9 cellular contexts compared by ENCODE assay signal in genomic region chr13:110396913-110397379, GRCh38.
A peak's percentile ranks its signal among the peaks of the same experiment; 100 is the strongest.
DNase-seq lines count a peak whose midpoint lies in the region; ATAC-seq, FAIRE-seq and TF ChIP-seq lines count a peak whose summit lies in the region.
"Had no signal": no experiment of that assay in that cellular context is flagged by ENCODE, and none has a peak within 500 bp of the region (broad histone marks: within the 10 kb centered on the region; RNA-seq: fewer than 3 reads in every experiment).

No MANE protein-coding gene starts in this region.

- dilution Hi-C loops in mammary epithelial cell (cut with HindIII; ENCODE audit: low sequenced_read_pairs) = no loop called here

- ATAC-seq in GM23338 = no peak

- H3K27ac Mint-ChIP-seq in GM23338 = no peak overlapping the region

- DNase-seq in H4 (ENCODE audit: low spot score) (peak; percentile 95), mammary epithelial cell (peak; percentile 97), stomach (peak; percentile 62), Kasumi-1 (lab: John Stamatoyannopoulos, UW) (no peak), GM23338 (ENCODE audit: low spot score) (no peak), D721Med (ENCODE audit: insufficient read length, low spot score) (no peak), SW 1271 (lab: John Stamatoyannopoulos, UW) (no peak)
- DNase-seq: NCI-H2171 treated with DMSO at 0.1 percent for 48 hours had no signal

- H3K4me1 ChIP-seq in mammary epithelial cell (ENCODE audit: insufficient read depth, low read length) (peaks cover 24% of the 10 kb centered on the region), stomach (peaks cover 0 to 54% (median 28%) of the 10 kb centered on the region in 4 donors), GM23338 (ENCODE audit: insufficient read depth) (0 out of 2 replicates have a peak, but pooled peaks cover 9% of the 10 kb centered on the region)

- peak overlapping the region; percentile 63 for H3K9ac ChIP-seq in mammary epithelial cell (ENCODE audit: insufficient read depth, low read length)

- peak; percentile 89 for TF ChIP-seq EP300 in stomach (IDR thresholded peaks at IDR 0.05)

- TF ChIP-seq POLR2A in stomach (IDR thresholded peaks at IDR 0.05) = no peak

- H3K27me3 ChIP-seq in mammary epithelial cell (ENCODE audit: insufficient read depth, low read length) = no peaks in the 10 kb centered on the region
- no peaks in the 10 kb centered on the region for H3K27me3 ChIP-seq in layer of hippocampus (ENCODE audit: control insufficient read depth, insufficient read depth, low read length)
- peaks cover 0 to 4% (median 0%) of the 10 kb centered on the region in 3 donors for H3K27me3 ChIP-seq in stomach
- no peaks in the 10 kb centered on the region for H3K27me3 ChIP-seq in GM23338 (ENCODE audit: insufficient read depth)

- FAIRE-seq in D721Med (lab: Jason Lieb, UNC) = no peak

- peak overlapping the region; percentile 73 for H2AFZ ChIP-seq in mammary epithelial cell (ENCODE audit: low read depth, low read length)
- H2AFZ ChIP-seq in GM23338 = no peak overlapping the region

- H3K4me3 ChIP-seq in mammary epithelial cell (replicated peaks in 1 of 3; ENCODE audit: insufficient read depth in 1 of 3, low read depth in 2 of 3, low read length in 3 of 3) = peak overlapping the region; percentile 7 to 16 (median 11)
- no peak overlapping the region for H3K4me3 ChIP-seq in stomach
- no peak overlapping the region for H3K4me3 ChIP-seq in GM23338

- BruUV-seq in mammary epithelial cell (replicated peaks; lab: Mats Ljungman, UMichigan) = no TSS peak

- H4K20me1 ChIP-seq in mammary epithelial cell (ENCODE audit: insufficient read depth, low read length) (no peaks in the 10 kb centered on the region), GM23338 (replicated peaks; ENCODE audit: insufficient read depth) (no peaks in the 10 kb centered on the region)

- H3K9me2 ChIP-seq in GM23338 (ENCODE audit: insufficient read depth) = no peaks in the 10 kb centered on the region

- H3K4me2 ChIP-seq in mammary epithelial cell (ENCODE audit: insufficient read depth, low read depth, low read length) (peak overlapping the region; percentile 76), GM23338 (no peak overlapping the region)

- peaks cover 10% of the 10 kb centered on the region for H3K4me1 Mint-ChIP-seq in GM23338

- no peaks in the 10 kb centered on the region; the same call in 2 of the 3 replicates for H3K36me3 Mint-ChIP-seq in GM23338 (ENCODE audit: low read depth)

- no peaks in the 10 kb centered on the region for H3K27me3 Mint-ChIP-seq in GM23338 (ENCODE audit: insufficient read depth, low read depth, poor library complexity)

- no peak for TF ChIP-seq CTCF in mammary epithelial cell (conservative IDR thresholded peaks at IDR 0.05 in 1 of 2, IDR thresholded peaks at IDR 0.05 in 1 of 2; ENCODE audit: extremely low read depth in 1 of 2, insufficient read depth in 1 of 2, low read depth in 1 of 2, low read length in 2 of 2)
- no peak for TF ChIP-seq CTCF in stomach (IDR thresholded peaks at IDR 0.05)
- no peak for TF ChIP-seq CTCF in GM23338 (conservative IDR thresholded peaks at IDR 0.05; ENCODE audit: low read depth in 2 of 2)
- TF ChIP-seq CTCF in D721Med (IDR thresholded peaks at IDR 0.05; ENCODE audit: insufficient read depth, missing control alignments) = no peak

- no peak overlapping the region for H3K4me3 Mint-ChIP-seq in GM23338

- WGBS in mammary epithelial cell (ENCODE audit: low coverage, missing lambda C conversion rate) = 4% methylated on average over 11 of the region's 11 CpGs
- WGBS in stomach, 5 donors = 15 to 34% (median 21%) methylated on average over 11 of the region's 11 CpGs

- H3K9me3 ChIP-seq in mammary epithelial cell (replicated peaks; ENCODE audit: insufficient read depth, low read length) = no peaks in the 10 kb centered on the region
- no peaks in the 10 kb centered on the region for H3K9me3 ChIP-seq in stomach

- intact Hi-C loops in mammary epithelial cell (cut with micrococcal nuclease) (loop anchor here (2.0 kb wide), 1 partner anchor 50 kb away; no protein-coding TSS in a partner anchor), stomach (cut with DNase I; ENCODE audit: low total_unique reads) (no loop called here)

- H3K27ac ChIP-seq in mammary epithelial cell (ENCODE audit: insufficient read depth, low read depth, low read length) (peak overlapping the region; percentile 81), layer of hippocampus (ENCODE audit: low read depth, low read length) (peak overlapping the region; percentile 33), stomach (peak overlapping the region in 4 of 5 donors; percentile 84 to 94 (median 89)), GM23338 (ENCODE audit: low read depth) (no peak overlapping the region)

- H3K9me3 Mint-ChIP-seq in GM23338 = no peaks in the 10 kb centered on the region

- no peaks in the 10 kb centered on the region for H3K36me3 ChIP-seq in mammary epithelial cell (ENCODE audit: insufficient read depth, low read length)
- H3K36me3 ChIP-seq in stomach = no peaks in the 10 kb centered on the region
- no peaks in the 10 kb centered on the region for H3K36me3 ChIP-seq in GM23338 (ENCODE audit: insufficient read depth)

- CTCF ChIA-PET in mammary epithelial cell (lab: Charles Lee; ENCODE audit: low non-redundant PET) = no interaction called here

- H3F3A ChIP-seq in GM23338 (replicated peaks; ENCODE audit: low read depth) = no peaks in the 10 kb centered on the region

- in situ Hi-C loops in mammary epithelial cell (cut with MboI; ENCODE audit: low sequenced_read_pairs in 2 of 2) = loop anchor here in 1 of 2 donors (10.0 kb wide), 1 partner anchor 52 kb away; no protein-coding TSS in a partner anchor

- H3K79me2 ChIP-seq in mammary epithelial cell (ENCODE audit: insufficient read depth, low read length) (peaks cover 6% of the 10 kb centered on the region), GM23338 (replicated peaks; ENCODE audit: insufficient read depth) (no peaks in the 10 kb centered on the region)

TF ChIP-seq in GM23338, 12 proteins besides CTCF, POLR2A, EP300 and RAD21 (continues in another document):
- TF ChIP-seq ZNF331 (CRISPR knock-in tag; IDR thresholded peaks at IDR 0.05; ENCODE audit: low read depth) (no peak), JUNB (IDR thresholded peaks at IDR 0.05; ENCODE audit: unreplicated experiment) (no peak), CREB1 (CRISPR knock-in tag; IDR thresholded peaks at IDR 0.05; ENCODE audit: low read depth) (no peak), EZH2 (IDR thresholded peaks at IDR 0.05; ENCODE audit: low read depth, unreplicated experiment) (no peak), ZNF462 (CRISPR knock-in tag; IDR thresholded peaks at IDR 0.05) (no peak)

Comparison
In these comparisons a context has a peak if more than half of its experiments do, and no peak if none do; other contexts are left out.
1. DNase-seq: peak in H4 (single experiment), mammary epithelial cell (single experiment) and stomach (single experiment); none in Kasumi-1 (0 of 2), GM23338 (single experiment), D721Med (single experiment) and SW 1271 (0 of 2).
2. H3K4me3 ChIP-seq: peak in mammary epithelial cell (3 of 3); none in stomach (0 of 4) and GM23338 (single experiment).